In the genomic region with DNA sequence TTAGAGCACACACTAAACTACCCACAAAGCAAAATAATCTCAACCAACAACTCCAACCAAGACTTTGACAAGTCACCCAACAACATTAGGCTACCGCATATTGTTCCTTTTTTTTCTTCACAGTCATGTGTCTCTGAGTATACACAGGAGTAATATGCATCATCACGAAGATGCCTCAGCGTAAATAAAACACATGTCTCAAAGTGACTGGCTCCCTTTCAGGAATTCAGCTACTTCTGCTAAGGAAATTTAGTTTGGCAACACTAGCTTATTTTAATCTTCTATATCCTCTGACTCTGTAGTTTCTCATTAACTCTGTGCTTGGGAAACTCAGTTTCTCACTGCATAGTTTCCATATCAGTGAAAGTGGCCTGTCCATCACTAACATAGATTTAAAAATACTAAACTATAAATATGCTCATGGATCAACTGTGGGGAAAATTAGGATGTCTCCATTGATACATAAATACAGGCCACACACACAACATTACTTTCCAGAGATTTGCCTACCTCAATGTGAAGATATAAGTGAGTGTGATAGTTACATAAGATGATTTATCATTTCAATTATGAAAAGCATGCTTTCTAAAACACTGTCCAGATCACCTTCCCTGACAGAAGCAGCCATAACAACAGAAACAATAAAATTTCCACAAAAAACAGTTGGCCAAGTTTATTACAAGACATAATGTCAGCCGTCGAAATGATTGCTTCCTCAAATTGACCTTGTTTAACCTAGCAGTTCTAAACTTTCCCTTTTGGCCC, we compare ENCODE assay signal across 26 cellular contexts.
"Had no signal": no experiment of that assay in that cellular context is flagged by ENCODE, and none has a peak within 500 bp of the region (broad histone marks: within the 10 kb centered on the region; RNA-seq: fewer than 3 reads in every experiment).

No MANE protein-coding gene starts in this region.

- H2AFZ ChIP-seq: hepatocyte had no signal

- H3K27me3 ChIP-seq: esophagus squamous epithelium, hepatocyte, left lung, neutrophil, pancreas, testis, vagina had no signal

- H3K27ac ChIP-seq: coronary artery, esophagus squamous epithelium, hepatocyte, left lung, neutrophil, pancreas, testis, vagina had no signal

- H3K79me2 ChIP-seq: hepatocyte had no signal

- H3K4me3 ChIP-seq: coronary artery, esophagus squamous epithelium, hepatocyte, left lung, lung, pancreas, testis, vagina had no signal

- H3K4me2 ChIP-seq: hepatocyte had no signal

- DNase-seq: activated B cell treated with CpG ODN at 0.5 μM for 24 hours; activated CD4-positive, alpha-beta T cell treated with anti-CD3 and anti-CD28 coated beads for 36 hours; activated CD4-positive, alpha-beta T cell treated with anti-CD3 and anti-CD28 coated beads, Interleukin-2, amount 50 U/mL, for 4 hours; activated CD8-positive, alpha-beta memory T cell treated with anti-CD3 and anti-CD28 coated beads for 24 hours; activated CD8-positive, alpha-beta memory T cell treated with anti-CD3 and anti-CD28 coated beads, Interleukin-2, amount 50 U/mL, for 48 hours; activated naive CD4-positive, alpha-beta T cell treated with Interleukin-2 at 50 U/mL for 16 hours; activated naive CD8-positive, alpha-beta T cell treated with anti-CD3 and anti-CD28 coated beads for 36 hours; activated T-cell treated with anti-CD3 and anti-CD28 coated beads, Interleukin-2, amount 50 U/mL, for 4 hours; amniotic stem cell; esophagus squamous epithelium; foreskin melanocyte; glutamatergic neuron; immature natural killer cell; left lung; pancreas; stimulated activated CD4-positive, alpha-beta T cell treated with anti-CD3 and anti-CD28 coated beads, Interleukin-2, amount 100 ng/mL, for 48 hours; stimulated activated CD8-positive, alpha-beta memory T cell treated with anti-CD3 and anti-CD28 coated beads, Interleukin-4, amount 100 ng/mL, for 48 hours; stimulated activated naive CD4-positive, alpha-beta T cell; T-helper 9 cell; testis; trophoblast cell had no signal

- H3K4me1 ChIP-seq: esophagus squamous epithelium, left lung, testis, vagina had no signal

- H3K9me3 ChIP-seq: esophagus squamous epithelium, left lung, neutrophil, pancreas, testis, vagina had no signal

- H3K36me3 ChIP-seq: esophagus squamous epithelium, left lung, neutrophil, pancreas, vagina had no signal
